ENCODE assay signal across 1 cellular context in the genomic region with DNA sequence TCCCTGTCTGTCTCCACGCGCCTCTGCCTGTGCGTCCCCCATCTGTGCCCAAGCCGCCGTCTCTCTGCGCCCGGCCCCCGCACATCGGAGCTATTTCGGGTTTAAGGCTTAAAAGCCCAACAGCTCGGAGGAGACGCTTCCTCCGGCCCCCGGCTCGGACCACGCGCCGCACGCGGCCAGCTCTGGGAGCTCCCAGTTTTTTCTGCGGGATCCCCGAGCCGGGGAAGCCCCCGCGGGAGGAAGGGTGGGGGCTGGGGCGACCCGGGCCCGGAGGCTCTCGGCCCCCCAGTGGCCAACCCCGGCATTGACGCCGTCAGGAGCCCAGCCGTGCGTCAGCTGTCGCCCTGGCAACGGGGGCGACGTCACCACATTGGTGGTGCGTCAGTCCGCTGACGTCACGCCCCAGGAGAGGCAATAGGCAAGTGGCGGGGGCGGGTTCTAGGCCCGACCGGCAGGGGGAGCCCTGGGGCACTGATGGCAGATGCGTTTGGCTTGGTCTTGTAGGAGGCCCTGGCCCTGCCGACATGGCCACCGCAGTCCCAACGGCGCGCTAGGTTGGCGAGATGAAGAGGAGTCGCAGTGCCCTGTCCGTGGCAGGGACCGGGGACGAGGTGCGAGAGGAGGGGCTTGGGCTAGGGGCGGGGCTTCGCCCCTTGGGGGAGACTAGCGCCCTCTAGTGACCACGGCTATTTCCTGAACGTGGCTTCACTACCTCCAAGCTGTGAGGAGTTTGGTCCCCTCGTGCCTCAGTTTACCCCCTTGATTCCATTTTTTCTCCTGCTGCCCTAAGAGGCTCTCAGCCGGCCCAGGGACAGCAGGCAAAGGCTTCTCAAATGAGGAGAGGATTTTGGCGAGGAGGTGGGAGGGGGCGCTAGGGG.
TF ChIP-seq lines count a peak whose summit lies in the region.

No MANE protein-coding gene starts in this region.

TF ChIP-seq in HepG2, 621 proteins besides CTCF, POLR2A, EP300 and RAD21 (continued from another document and continues in another):
- no peak for TF ChIP-seq MLLT10 (CRISPR knock-in tag; IDR thresholded peaks at IDR 0.05)
- TF ChIP-seq MAF1 (CRISPR knock-in tag; IDR thresholded peaks at IDR 0.05; ENCODE audit: borderline replicate concordance): no peak
- TF ChIP-seq TEAD3 (CRISPR knock-in tag; optimal IDR thresholded peaks at IDR 0.05; ENCODE audit: borderline replicate concordance): peak; percentile 40
- no peak for TF ChIP-seq ZNF326 (CRISPR knock-in tag; IDR thresholded peaks at IDR 0.05; ENCODE audit: borderline replicate concordance)
- TF ChIP-seq ZNF776 (CRISPR knock-in tag; IDR thresholded peaks at IDR 0.05): peak; percentile 97
- TF ChIP-seq HDAC2 (CRISPR knock-in tag; IDR thresholded peaks at IDR 0.05): peak; percentile 98
- TF ChIP-seq, protein P1, sequence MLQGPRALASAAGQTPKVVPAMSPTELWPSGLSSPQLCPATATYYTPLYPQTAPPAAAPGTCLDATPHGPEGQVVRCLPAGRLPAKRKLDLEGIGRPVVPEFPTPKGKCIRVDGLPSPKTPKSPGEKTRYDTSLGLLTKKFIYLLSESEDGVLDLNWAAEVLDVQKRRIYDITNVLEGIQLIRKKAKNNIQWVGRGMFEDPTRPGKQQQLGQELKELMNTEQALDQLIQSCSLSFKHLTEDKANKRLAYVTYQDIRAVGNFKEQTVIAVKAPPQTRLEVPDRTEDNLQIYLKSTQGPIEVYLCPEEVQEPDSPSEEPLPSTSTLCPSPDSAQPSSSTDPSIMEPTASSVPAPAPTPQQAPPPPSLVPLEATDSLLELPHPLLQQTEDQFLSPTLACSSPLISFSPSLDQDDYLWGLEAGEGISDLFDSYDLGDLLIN (CRISPR knock-in tag; IDR thresholded peaks at IDR 0.05; ENCODE audit: borderline replicate concordance): 0 out of 2 replicates have a peak, but pooled peaks have one; percentile 64
- TF ChIP-seq ZNF674 (CRISPR knock-in tag; IDR thresholded peaks at IDR 0.05; ENCODE audit: low read depth): no peak
- TF ChIP-seq, protein P2, sequence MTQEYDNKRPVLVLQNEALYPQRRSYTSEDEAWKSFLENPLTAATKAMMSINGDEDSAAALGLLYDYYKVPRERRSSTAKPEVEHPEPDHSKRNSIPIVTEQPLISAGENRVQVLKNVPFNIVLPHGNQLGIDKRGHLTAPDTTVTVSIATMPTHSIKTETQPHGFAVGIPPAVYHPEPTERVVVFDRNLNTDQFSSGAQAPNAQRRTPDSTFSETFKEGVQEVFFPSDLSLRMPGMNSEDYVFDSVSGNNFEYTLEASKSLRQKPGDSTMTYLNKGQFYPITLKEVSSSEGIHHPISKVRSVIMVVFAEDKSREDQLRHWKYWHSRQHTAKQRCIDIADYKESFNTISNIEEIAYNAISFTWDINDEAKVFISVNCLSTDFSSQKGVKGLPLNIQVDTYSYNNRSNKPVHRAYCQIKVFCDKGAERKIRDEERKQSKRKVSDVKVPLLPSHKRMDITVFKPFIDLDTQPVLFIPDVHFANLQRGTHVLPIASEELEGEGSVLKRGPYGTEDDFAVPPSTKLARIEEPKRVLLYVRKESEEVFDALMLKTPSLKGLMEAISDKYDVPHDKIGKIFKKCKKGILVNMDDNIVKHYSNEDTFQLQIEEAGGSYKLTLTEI (CRISPR knock-in tag; conservative IDR thresholded peaks at IDR 0.05): no peak
- 0 out of 2 replicates have a peak, but pooled peaks have one; percentile 49 for TF ChIP-seq ZNF777 (CRISPR knock-in tag; IDR thresholded peaks at IDR 0.05)
- TF ChIP-seq ATF1 (CRISPR knock-in tag; IDR thresholded peaks at IDR 0.05): peak; percentile 98
- peak; percentile 84; the same call in 1 of the 2 replicates for TF ChIP-seq NRL (CRISPR knock-in tag; IDR thresholded peaks at IDR 0.05; ENCODE audit: borderline replicate concordance)
- TF ChIP-seq ZNF891 (CRISPR knock-in tag; IDR thresholded peaks at IDR 0.05): peak; percentile 81
- TF ChIP-seq, protein P3, sequence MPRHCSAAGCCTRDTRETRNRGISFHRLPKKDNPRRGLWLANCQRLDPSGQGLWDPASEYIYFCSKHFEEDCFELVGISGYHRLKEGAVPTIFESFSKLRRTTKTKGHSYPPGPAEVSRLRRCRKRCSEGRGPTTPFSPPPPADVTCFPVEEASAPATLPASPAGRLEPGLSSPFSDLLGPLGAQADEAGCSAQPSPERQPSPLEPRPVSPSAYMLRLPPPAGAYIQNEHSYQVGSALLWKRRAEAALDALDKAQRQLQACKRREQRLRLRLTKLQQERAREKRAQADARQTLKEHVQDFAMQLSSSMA (CRISPR knock-in tag; IDR thresholded peaks at IDR 0.05): no peak; the same call in 1 of the 2 replicates
- TF ChIP-seq SCMH1 (CRISPR knock-in tag; IDR thresholded peaks at IDR 0.05; ENCODE audit: borderline replicate concordance): no peak
- peak; percentile 60 for TF ChIP-seq TAF15 (IDR thresholded peaks at IDR 0.05; ENCODE audit: low read depth, low read length, poor library complexity, severe bottlenecking)
- TF ChIP-seq, protein P4, sequence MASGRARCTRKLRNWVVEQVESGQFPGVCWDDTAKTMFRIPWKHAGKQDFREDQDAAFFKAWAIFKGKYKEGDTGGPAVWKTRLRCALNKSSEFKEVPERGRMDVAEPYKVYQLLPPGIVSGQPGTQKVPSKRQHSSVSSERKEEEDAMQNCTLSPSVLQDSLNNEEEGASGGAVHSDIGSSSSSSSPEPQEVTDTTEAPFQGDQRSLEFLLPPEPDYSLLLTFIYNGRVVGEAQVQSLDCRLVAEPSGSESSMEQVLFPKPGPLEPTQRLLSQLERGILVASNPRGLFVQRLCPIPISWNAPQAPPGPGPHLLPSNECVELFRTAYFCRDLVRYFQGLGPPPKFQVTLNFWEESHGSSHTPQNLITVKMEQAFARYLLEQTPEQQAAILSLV (CRISPR knock-in tag; IDR thresholded peaks at IDR 0.05; ENCODE audit: borderline replicate concordance): peak; percentile 73; the same call in 1 of the 2 replicates
- TF ChIP-seq ZNF441 (CRISPR knock-in tag; IDR thresholded peaks at IDR 0.05; ENCODE audit: borderline replicate concordance): no peak
- TF ChIP-seq ZNF556 (CRISPR knock-in tag; IDR thresholded peaks at IDR 0.05; ENCODE audit: borderline replicate concordance): peak; percentile 67; the same call in 1 of the 2 replicates
- peak; percentile 28; the same call in 1 of the 2 replicates for TF ChIP-seq TGIF2 (CRISPR knock-in tag; IDR thresholded peaks at IDR 0.05)
- TF ChIP-seq SMC3 (IDR thresholded peaks at IDR 0.05; ENCODE audit: low read length): no peak
- TF ChIP-seq NAIF1 (CRISPR knock-in tag; IDR thresholded peaks at IDR 0.05; ENCODE audit: borderline replicate concordance): no peak
- TF ChIP-seq NFE2 (CRISPR knock-in tag; IDR thresholded peaks at IDR 0.05): no peak
- no peak for TF ChIP-seq NR3C1 (CRISPR knock-in tag; IDR thresholded peaks at IDR 0.05)
- TF ChIP-seq ATM (IDR thresholded peaks at IDR 0.05; ENCODE audit: borderline replicate concordance): no peak
- no peak for TF ChIP-seq SNRNP70 (IDR thresholded peaks at IDR 0.05; ENCODE audit: low read depth, low read length)
- peak; percentile 34; the same call in 1 of the 2 replicates for TF ChIP-seq KLF12 (CRISPR knock-in tag; IDR thresholded peaks at IDR 0.05; ENCODE audit: borderline replicate concordance)
- 0 out of 2 replicates have a peak, but pooled peaks have one; percentile 61 for TF ChIP-seq ZNF563 (CRISPR knock-in tag; IDR thresholded peaks at IDR 0.05)
- TF ChIP-seq, protein P5, sequence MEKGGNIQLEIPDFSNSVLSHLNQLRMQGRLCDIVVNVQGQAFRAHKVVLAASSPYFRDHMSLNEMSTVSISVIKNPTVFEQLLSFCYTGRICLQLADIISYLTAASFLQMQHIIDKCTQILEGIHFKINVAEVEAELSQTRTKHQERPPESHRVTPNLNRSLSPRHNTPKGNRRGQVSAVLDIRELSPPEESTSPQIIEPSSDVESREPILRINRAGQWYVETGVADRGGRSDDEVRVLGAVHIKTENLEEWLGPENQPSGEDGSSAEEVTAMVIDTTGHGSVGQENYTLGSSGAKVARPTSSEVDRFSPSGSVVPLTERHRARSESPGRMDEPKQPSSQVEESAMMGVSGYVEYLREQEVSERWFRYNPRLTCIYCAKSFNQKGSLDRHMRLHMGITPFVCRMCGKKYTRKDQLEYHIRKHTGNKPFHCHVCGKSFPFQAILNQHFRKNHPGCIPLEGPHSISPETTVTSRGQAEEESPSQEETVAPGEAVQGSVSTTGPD (CRISPR knock-in tag; IDR thresholded peaks at IDR 0.05): peak; percentile 59; the same call in 1 of the 2 replicates
- no peak for TF ChIP-seq NFRKB (IDR thresholded peaks at IDR 0.05)
- TF ChIP-seq, protein P6, sequence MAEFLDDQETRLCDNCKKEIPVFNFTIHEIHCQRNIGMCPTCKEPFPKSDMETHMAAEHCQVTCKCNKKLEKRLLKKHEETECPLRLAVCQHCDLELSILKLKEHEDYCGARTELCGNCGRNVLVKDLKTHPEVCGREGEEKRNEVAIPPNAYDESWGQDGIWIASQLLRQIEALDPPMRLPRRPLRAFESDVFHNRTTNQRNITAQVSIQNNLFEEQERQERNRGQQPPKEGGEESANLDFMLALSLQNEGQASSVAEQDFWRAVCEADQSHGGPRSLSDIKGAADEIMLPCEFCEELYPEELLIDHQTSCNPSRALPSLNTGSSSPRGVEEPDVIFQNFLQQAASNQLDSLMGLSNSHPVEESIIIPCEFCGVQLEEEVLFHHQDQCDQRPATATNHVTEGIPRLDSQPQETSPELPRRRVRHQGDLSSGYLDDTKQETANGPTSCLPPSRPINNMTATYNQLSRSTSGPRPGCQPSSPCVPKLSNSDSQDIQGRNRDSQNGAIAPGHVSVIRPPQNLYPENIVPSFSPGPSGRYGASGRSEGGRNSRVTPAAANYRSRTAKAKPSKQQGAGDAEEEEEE (CRISPR knock-in tag; IDR thresholded peaks at IDR 0.05; ENCODE audit: borderline replicate concordance): no peak
- TF ChIP-seq, protein P7, sequence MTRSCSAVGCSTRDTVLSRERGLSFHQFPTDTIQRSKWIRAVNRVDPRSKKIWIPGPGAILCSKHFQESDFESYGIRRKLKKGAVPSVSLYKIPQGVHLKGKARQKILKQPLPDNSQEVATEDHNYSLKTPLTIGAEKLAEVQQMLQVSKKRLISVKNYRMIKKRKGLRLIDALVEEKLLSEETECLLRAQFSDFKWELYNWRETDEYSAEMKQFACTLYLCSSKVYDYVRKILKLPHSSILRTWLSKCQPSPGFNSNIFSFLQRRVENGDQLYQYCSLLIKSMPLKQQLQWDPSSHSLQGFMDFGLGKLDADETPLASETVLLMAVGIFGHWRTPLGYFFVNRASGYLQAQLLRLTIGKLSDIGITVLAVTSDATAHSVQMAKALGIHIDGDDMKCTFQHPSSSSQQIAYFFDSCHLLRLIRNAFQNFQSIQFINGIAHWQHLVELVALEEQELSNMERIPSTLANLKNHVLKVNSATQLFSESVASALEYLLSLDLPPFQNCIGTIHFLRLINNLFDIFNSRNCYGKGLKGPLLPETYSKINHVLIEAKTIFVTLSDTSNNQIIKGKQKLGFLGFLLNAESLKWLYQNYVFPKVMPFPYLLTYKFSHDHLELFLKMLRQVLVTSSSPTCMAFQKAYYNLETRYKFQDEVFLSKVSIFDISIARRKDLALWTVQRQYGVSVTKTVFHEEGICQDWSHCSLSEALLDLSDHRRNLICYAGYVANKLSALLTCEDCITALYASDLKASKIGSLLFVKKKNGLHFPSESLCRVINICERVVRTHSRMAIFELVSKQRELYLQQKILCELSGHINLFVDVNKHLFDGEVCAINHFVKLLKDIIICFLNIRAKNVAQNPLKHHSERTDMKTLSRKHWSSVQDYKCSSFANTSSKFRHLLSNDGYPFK (CRISPR knock-in tag; IDR thresholded peaks at IDR 0.05; ENCODE audit: borderline replicate concordance): peak; percentile 85
- TF ChIP-seq ZNF839 (CRISPR knock-in tag; IDR thresholded peaks at IDR 0.05; ENCODE audit: borderline replicate concordance): 0 out of 2 replicates have a peak, but pooled peaks have one; percentile 55
- TF ChIP-seq, protein P8, sequence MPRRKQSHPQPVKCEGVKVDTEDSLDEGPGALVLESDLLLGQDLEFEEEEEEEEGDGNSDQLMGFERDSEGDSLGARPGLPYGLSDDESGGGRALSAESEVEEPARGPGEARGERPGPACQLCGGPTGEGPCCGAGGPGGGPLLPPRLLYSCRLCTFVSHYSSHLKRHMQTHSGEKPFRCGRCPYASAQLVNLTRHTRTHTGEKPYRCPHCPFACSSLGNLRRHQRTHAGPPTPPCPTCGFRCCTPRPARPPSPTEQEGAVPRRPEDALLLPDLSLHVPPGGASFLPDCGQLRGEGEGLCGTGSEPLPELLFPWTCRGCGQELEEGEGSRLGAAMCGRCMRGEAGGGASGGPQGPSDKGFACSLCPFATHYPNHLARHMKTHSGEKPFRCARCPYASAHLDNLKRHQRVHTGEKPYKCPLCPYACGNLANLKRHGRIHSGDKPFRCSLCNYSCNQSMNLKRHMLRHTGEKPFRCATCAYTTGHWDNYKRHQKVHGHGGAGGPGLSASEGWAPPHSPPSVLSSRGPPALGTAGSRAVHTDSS (CRISPR knock-in tag; conservative IDR thresholded peaks at IDR 0.05): no peak; the same call in 1 of the 2 replicates
- no peak for TF ChIP-seq ZNF329 (CRISPR knock-in tag; IDR thresholded peaks at IDR 0.05; ENCODE audit: low read depth)
- 0 out of 2 replicates have a peak, but pooled peaks have one; percentile 27 for TF ChIP-seq HMG20B (CRISPR knock-in tag; conservative IDR thresholded peaks at IDR 0.05)
- peak; percentile 62; the same call in 1 of the 2 replicates for TF ChIP-seq ZNF263 (CRISPR knock-in tag; IDR thresholded peaks at IDR 0.05)
- no peak for TF ChIP-seq ZNF20 (CRISPR knock-in tag; IDR thresholded peaks at IDR 0.05)
- peak; percentile 82; the same call in 1 of the 2 replicates for TF ChIP-seq ZNF589 (CRISPR knock-in tag; conservative IDR thresholded peaks at IDR 0.05)
